Comparison of ENCODE assay signal across 14 cellular contexts in the genomic region with DNA sequence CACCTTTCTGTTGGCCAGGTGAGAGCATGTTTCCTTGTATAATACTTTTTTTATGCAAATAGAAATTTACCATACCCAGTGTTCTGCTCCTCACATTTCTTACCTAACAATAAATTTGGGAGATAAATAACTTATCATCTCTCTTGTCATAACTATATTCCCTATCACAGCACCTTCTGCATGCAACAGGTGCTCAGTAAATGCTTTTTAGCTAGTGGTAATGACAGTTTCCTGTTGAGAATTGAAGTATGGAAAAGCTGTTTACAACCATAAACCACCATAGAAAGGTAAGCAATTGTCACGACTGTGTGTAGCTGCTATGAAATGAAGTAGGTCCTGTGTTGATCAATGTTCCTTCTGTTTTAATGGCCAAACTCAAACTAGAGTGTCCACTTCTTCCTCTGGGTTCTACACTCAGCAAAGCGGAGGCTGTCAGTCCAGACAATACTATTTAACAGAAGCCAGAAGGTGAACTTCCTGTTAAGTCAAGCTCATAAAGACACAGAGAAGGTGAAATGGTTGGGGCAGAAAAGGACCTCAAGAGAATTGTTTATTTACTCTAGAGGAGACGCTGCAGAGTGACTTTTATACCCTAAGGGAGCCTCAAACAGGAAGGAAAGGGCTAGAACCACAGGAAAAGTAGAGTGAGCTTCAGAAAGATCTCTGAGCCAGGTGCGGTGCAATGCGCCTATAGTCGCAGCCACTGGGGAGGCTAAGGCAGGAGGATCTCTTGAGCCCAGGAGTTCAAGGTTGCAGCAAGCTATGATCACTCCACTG.
DNase-seq lines count a peak whose midpoint lies in the region; ATAC-seq and TF ChIP-seq lines count a peak whose summit lies in the region.
"Had no signal": no experiment of that assay in that cellular context is flagged by ENCODE, and none has a peak within 500 bp of the region (broad histone marks: within the 10 kb centered on the region; RNA-seq: fewer than 3 reads in every experiment).

No MANE protein-coding gene starts in this region.

- peaks cover 0 to 3% of the 10 kb centered on the region in 2 donors for H3K27me3 Mint-ChIP-seq in natural killer cell (ENCODE audit: low read depth in 2 of 2)
- H3K27me3 Mint-ChIP-seq in natural killer cell treated with Interleukin-12 subunit alpha and Interleukin-12 subunit beta and Interleukin-15 and Interleukin-18, amount 100 ng/mL, for 72 hours: peaks cover 4 to 7% of the 10 kb centered on the region in 2 donors
- H3K27me3 Mint-ChIP-seq: stimulated activated naive CD8-positive, alpha-beta T cell treated with anti-CD3 and anti-CD28 coated beads, Interleukin-15, Interleukin-2, amounts not matched to agents 100 ng/mL and 50 ng/mL, for 24 hours had no signal

- DNase-seq in natural killer cell (no peak), SHP77 (lab: John Stamatoyannopoulos, UW) (no peak)
- DNase-seq in natural killer cell treated with Interleukin-12 subunit alpha and Interleukin-12 subunit beta and Interleukin-15 and Interleukin-18, amount 100 ng/mL, for 72 hours (ENCODE audit: low spot score): no peak
- no peak for DNase-seq in effector CD8-positive, alpha-beta T cell (lab: John Stamatoyannopoulos, UW)
- DNase-seq: activated CD4-positive, CD25-positive, alpha-beta regulatory T cell; cerebellar nuclear complex; retina; SK-N-SH; stimulated activated CD4-positive, alpha-beta T cell treated with anti-CD3 and anti-CD28 coated beads, Interleukin-4, amount 100 ng/mL, for 4 hours had no signal

- peak in 1 of 3 donors; percentile 48 for ATAC-seq in natural killer cell
- ATAC-seq in natural killer cell treated with Interleukin-12 subunit alpha and Interleukin-12 subunit beta and Interleukin-15 and Interleukin-18, amount 100 ng/mL, for 72 hours: no peak
- ATAC-seq in HG03108 (IDR thresholded peaks at IDR 0.05; ENCODE audit: unreplicated experiment): peak; percentile 76
- no peak for ATAC-seq in GM18505 (IDR thresholded peaks at IDR 0.05; ENCODE audit: unreplicated experiment)
- ATAC-seq in activated CD4-positive, CD25-positive, alpha-beta regulatory T cell treated with anti-CD3 and anti-CD28 coated beads, Interleukin-2, amount 50 U/mL, for 24 hours: no peak

- no peak for TF ChIP-seq CTCF in natural killer cell (IDR thresholded peaks at IDR 0.05)
- no peak for TF ChIP-seq CTCF in VCaP (conservative IDR thresholded peaks at IDR 0.05)

- no peak for TF ChIP-seq POLR2A in GM18505 (IDR thresholded peaks at IDR 0.05; ENCODE audit: borderline replicate concordance, extremely low read depth, insufficient read depth, insufficient read length)

- peak overlapping the region; percentile 26 to 47 for H3K27ac Mint-ChIP-seq in natural killer cell
- H3K27ac Mint-ChIP-seq in natural killer cell treated with Interleukin-12 subunit alpha and Interleukin-12 subunit beta and Interleukin-15 and Interleukin-18, amount 100 ng/mL, for 72 hours: no peak overlapping the region
- H3K27ac Mint-ChIP-seq: stimulated activated naive CD8-positive, alpha-beta T cell treated with anti-CD3 and anti-CD28 coated beads, Interleukin-15, Interleukin-2, amounts not matched to agents 100 ng/mL and 50 ng/mL, for 24 hours had no signal

- peak overlapping the region; percentile 100 for H3K27ac ChIP-seq in VCaP

- no peak overlapping the region for H3K4me3 Mint-ChIP-seq in natural killer cell
- no peak overlapping the region for H3K4me3 Mint-ChIP-seq in natural killer cell treated with Interleukin-12 subunit alpha and Interleukin-12 subunit beta and Interleukin-15 and Interleukin-18, amount 100 ng/mL, for 72 hours
- H3K4me3 Mint-ChIP-seq: stimulated activated naive CD8-positive, alpha-beta T cell treated with anti-CD3 and anti-CD28 coated beads, Interleukin-15, Interleukin-2, amounts not matched to agents 100 ng/mL and 50 ng/mL, for 24 hours had no signal

- no peaks in the 10 kb centered on the region for H3K36me3 Mint-ChIP-seq in natural killer cell
- H3K36me3 Mint-ChIP-seq in natural killer cell treated with Interleukin-12 subunit alpha and Interleukin-12 subunit beta and Interleukin-15 and Interleukin-18, amount 100 ng/mL, for 72 hours: no peaks in the 10 kb centered on the region

- H3K9me3 Mint-ChIP-seq in natural killer cell: no peaks in the 10 kb centered on the region
- no peaks in the 10 kb centered on the region for H3K9me3 Mint-ChIP-seq in natural killer cell treated with Interleukin-12 subunit alpha and Interleukin-12 subunit beta and Interleukin-15 and Interleukin-18, amount 100 ng/mL, for 72 hours
- H3K9me3 Mint-ChIP-seq: stimulated activated naive CD8-positive, alpha-beta T cell treated with anti-CD3 and anti-CD28 coated beads, Interleukin-15, Interleukin-2, amounts not matched to agents 100 ng/mL and 50 ng/mL, for 24 hours had no signal

- intact Hi-C loops in natural killer cell (cut with micrococcal nuclease): no loop called here

- peaks cover 7 to 10% of the 10 kb centered on the region in 2 donors for H3K4me1 Mint-ChIP-seq in natural killer cell
- peaks cover 8 to 9% of the 10 kb centered on the region in 2 donors for H3K4me1 Mint-ChIP-seq in natural killer cell treated with Interleukin-12 subunit alpha and Interleukin-12 subunit beta and Interleukin-15 and Interleukin-18, amount 100 ng/mL, for 72 hours (ENCODE audit: low read depth in 2 of 2)

Comparison
In these comparisons a context has a peak if more than half of its experiments do, and no peak if none do; other contexts are left out.
1. H3K27ac Mint-ChIP-seq: peak in natural killer cell (2 of 2); none in natural killer cell treated with Interleukin-12 subunit alpha and Interleukin-12 subunit beta and Interleukin-15 and Interleukin-18, amount 100 ng/mL, for 72 hours (0 of 2).